Comparison of ENCODE assay signal across 16 cellular contexts in genomic region chr10:100907175-100907574, GRCh38.
"Had no signal": no experiment of that assay in that cellular context is flagged by ENCODE, and none has a peak within 500 bp of the region (broad histone marks: within the 10 kb centered on the region; RNA-seq: fewer than 3 reads in every experiment).

No MANE protein-coding gene starts in this region.

- H3K27ac ChIP-seq: coronary artery, lower lobe of right lung, neutrophil, transverse colon had no signal

- H3K4me3 ChIP-seq: coronary artery, lower lobe of right lung, smooth muscle cell, transverse colon had no signal

- FAIRE-seq: frontal cortex had no signal

- H3K4me3 Mint-ChIP-seq: activated T-cell treated with anti-CD3 and anti-CD28 coated beads, Interleukin-2, amount 50 U/mL, for 72 hours; naive thymus-derived CD4-positive, alpha-beta T cell; T-helper 17 cell had no signal

- H3K4me2 ChIP-seq: smooth muscle cell had no signal

- ATAC-seq: activated CD4-positive, CD25-positive, alpha-beta regulatory T cell treated with anti-CD3 and anti-CD28 coated beads, Interleukin-2, amount 50 U/mL, for 24 hours; activated T-cell treated with anti-CD3 and anti-CD28 coated beads, Interleukin-2, amount 50 U/mL, for 72 hours; lower lobe of right lung; naive thymus-derived CD4-positive, alpha-beta T cell; T-helper 17 cell had no signal

- H3K9me3 ChIP-seq: lower lobe of right lung, neutrophil, transverse colon had no signal

- H3K36me3 Mint-ChIP-seq: naive thymus-derived CD4-positive, alpha-beta T cell had no signal

- H3K27ac Mint-ChIP-seq: activated T-cell treated with anti-CD3 and anti-CD28 coated beads, Interleukin-2, amount 50 U/mL, for 72 hours; naive thymus-derived CD4-positive, alpha-beta T cell; T-helper 17 cell had no signal

- H3K27me3 ChIP-seq: transverse colon had no signal

- H3K9me3 Mint-ChIP-seq: activated T-cell treated with anti-CD3 and anti-CD28 coated beads, Interleukin-2, amount 50 U/mL, for 72 hours; naive thymus-derived CD4-positive, alpha-beta T cell had no signal

- DNase-seq: activated naive CD4-positive, alpha-beta T cell; activated T-cell treated with anti-CD3 and anti-CD28 coated beads, Interleukin-2, amount 50 U/mL, for 72 hours; caudate nucleus; effector CD8-positive, alpha-beta T cell; lower lobe of right lung; midbrain; naive thymus-derived CD4-positive, alpha-beta T cell; stimulated activated naive CD4-positive, alpha-beta T cell; substantia nigra; T-helper 17 cell; transverse colon had no signal

- H3K36me3 ChIP-seq: lower lobe of right lung, neutrophil, transverse colon had no signal
